Comparison of ENCODE assay signal across 29 cellular contexts in the genomic region with DNA sequence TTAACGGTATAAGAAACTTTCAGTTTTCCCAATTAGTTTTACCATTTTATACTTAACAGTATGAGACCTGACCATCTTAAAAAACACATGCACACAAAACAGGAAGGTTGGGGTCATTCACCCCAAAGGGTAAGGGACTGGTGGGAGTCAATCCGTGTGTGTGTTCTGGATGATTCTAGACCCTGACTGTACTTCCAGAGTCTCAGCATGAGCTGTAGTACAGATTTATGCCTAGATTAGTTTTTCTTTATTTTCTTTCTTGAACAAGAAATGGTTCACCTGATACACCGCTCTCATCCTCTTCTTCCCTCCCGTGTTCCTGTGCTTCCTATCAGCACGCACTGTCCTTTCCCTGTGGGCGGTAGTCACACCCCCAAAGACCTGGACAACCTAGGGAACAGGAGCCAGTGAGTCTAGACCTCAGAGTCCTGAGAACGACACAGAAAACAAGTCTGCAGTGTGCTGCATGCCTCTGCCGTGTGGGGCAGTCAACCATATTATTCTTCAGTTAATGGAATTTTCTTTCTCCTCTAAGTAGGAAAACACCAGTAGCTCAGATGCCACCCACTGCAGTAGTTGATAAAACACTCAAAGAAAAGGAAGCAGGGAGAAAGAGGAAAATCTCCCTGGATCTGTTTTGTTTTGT. TPM values are rescaled to one million over a fixed set of nuclear protein-coding genes. Genes with fewer than 3 reads are reported as not detected.
A peak's percentile ranks its signal among the peaks of the same experiment; 100 is the strongest.
DNase-seq lines count a peak whose midpoint lies in the region; ATAC-seq and TF ChIP-seq lines count a peak whose summit lies in the region.
"Had no signal": no experiment of that assay in that cellular context is flagged by ENCODE, and none has a peak within 500 bp of the region (broad histone marks: within the 10 kb centered on the region; RNA-seq: fewer than 3 reads in every experiment).

No MANE protein-coding gene starts in this region.

- H3K4me1 Mint-ChIP-seq in WTC11 (peaks cover 26% of the 10 kb centered on the region), immature natural killer cell (peaks cover 19 to 30% of the 10 kb centered on the region in 2 donors)

- H3K9me3 Mint-ChIP-seq in WTC11, result peaks cover 6% of the 10 kb centered on the region
- H3K9me3 Mint-ChIP-seq in immature natural killer cell, result no peaks in the 10 kb centered on the region

- POLR2A ChIA-PET in HEK293 (lab: Yijun Ruan, JAX), result no interaction called here
- POLR2A ChIA-PET in WTC11 (lab: Charles Lee), result no interaction called here

- H3K4me1 ChIP-seq in HEK293 (ENCODE audit: control insufficient read depth, insufficient read depth, low read length), result no peaks in the 10 kb centered on the region; the same call in 1 of the 2 replicates
- H3K4me1 ChIP-seq in osteoblast (ENCODE audit: insufficient read depth, low read length), result peaks cover 16% of the 10 kb centered on the region
- H3K4me1 ChIP-seq: body of pancreas, prostate gland, vagina had no signal

- DNase-seq in WTC11 (ENCODE audit: low spot score) (no peak), glomerular visceral epithelial cell (ENCODE audit: extremely low spot score) (peak; percentile 39), osteoblast (ENCODE audit: insufficient read length, low spot score, missing footprints) (no peak), immature natural killer cell (no peak)
- DNase-seq in activated CD4-positive, alpha-beta T cell treated with anti-CD3 and anti-CD28 coated beads for 48 hours, result no peak
- DNase-seq: activated CD4-positive, alpha-beta T cell treated with anti-CD3 and anti-CD28 coated beads, Interleukin-2, amount 50 U/mL, for 48 hours; activated CD8-positive, alpha-beta memory T cell treated with anti-CD3 and anti-CD28 coated beads, Interleukin-2, amount 50 U/mL, for 48 hours; activated naive CD8-positive, alpha-beta T cell treated with anti-CD3 and anti-CD28 coated beads, Interleukin-2, amount 10 ng/mL, durations not matched to agents 7 days and 5 days; body of pancreas; glutamatergic neuron; HCEC 1CT; Kasumi-1; left lung; NCI-H1092; NCI-H2081; NCI-H510A; SJCRH30; small intestine; stimulated activated CD4-positive, alpha-beta T cell treated with anti-CD3 and anti-CD28 coated beads, Interleukin-2, amount 100 ng/mL, for 24 hours; WERI-Rb-1 had no signal

- H2AFZ ChIP-seq in osteoblast (ENCODE audit: low read length), result peak overlapping the region; percentile 66

- no peaks in the 10 kb centered on the region for H3K79me2 ChIP-seq in osteoblast (ENCODE audit: insufficient read depth, low read length)

- H3K27me3 ChIP-seq in osteoblast (ENCODE audit: insufficient read depth, low read length), result no peaks in the 10 kb centered on the region
- H3K27me3 ChIP-seq: body of pancreas, left lung, SJCRH30, suprapubic skin, vagina had no signal

- H3K27ac Mint-ChIP-seq in WTC11 (no peak overlapping the region), immature natural killer cell (no peak overlapping the region)
- H3K27ac Mint-ChIP-seq: activated naive CD8-positive, alpha-beta T cell treated with anti-CD3 and anti-CD28 coated beads, Interleukin-2, amount 10 ng/mL, durations not matched to agents 7 days and 5 days; activated T-helper 2 cell treated with anti-CD3 and anti-CD28 coated beads, Interferon-gamma antibody, Interleukin-2, Interleukin-4, amounts not matched to agents 10 μg/mL and 5 μg/mL and 100 μg/mL, durations not matched to agents 14 hours and 24 hours and 36 hours had no signal

- H3K4me2 ChIP-seq in osteoblast (ENCODE audit: insufficient read depth, low read length), result peak overlapping the region; percentile 12

- H4K20me1 ChIP-seq in osteoblast (ENCODE audit: insufficient read depth, low read length), result no peaks in the 10 kb centered on the region

- CTCF ChIA-PET in HEK293 (lab: Yijun Ruan, JAX), result interaction anchor here (1.1 to 1.3 kb wide), 2 partner anchors 39 to 328 kb away, joined by 3 read pairs; a partner anchor contains a TSS
- CTCF ChIA-PET in WTC11 (lab: Charles Lee), result interaction anchor here (2.2 kb wide), 1 partner anchor 110 kb away, joined by 7 read pairs; no protein-coding TSS in a partner anchor

- TF ChIP-seq CTCF in HEK293 (tag by site-specific recombination; IDR thresholded peaks at IDR 0.05), result no peak
- TF ChIP-seq CTCF in WTC11 (IDR thresholded peaks at IDR 0.05), result no peak
- TF ChIP-seq CTCF in osteoblast (IDR thresholded peaks at IDR 0.05; ENCODE audit: extremely low read depth, low read depth, low read length), result peak; percentile 30

- H3K36me3 Mint-ChIP-seq in WTC11 (no peaks in the 10 kb centered on the region), immature natural killer cell (peaks cover 0 to 11% (median 0%) of the 10 kb centered on the region in 3 donors)

- no peak overlapping the region for H3K4me3 ChIP-seq in HEK293 (ENCODE audit: low read depth, low read length)
- H3K4me3 ChIP-seq in osteoblast (ENCODE audit: insufficient read depth, low read length), result no peak overlapping the region
- H3K4me3 ChIP-seq: body of pancreas, left lung, prostate gland, SJCRH30, suprapubic skin, vagina had no signal

- ATAC-seq in WTC11, result peak; percentile 10; the same call in 1 of the 2 replicates
- no peak for ATAC-seq in GM18907 (IDR thresholded peaks at IDR 0.05; ENCODE audit: unreplicated experiment)
- ATAC-seq in HG02981 (IDR thresholded peaks at IDR 0.05; ENCODE audit: unreplicated experiment), result no peak
- ATAC-seq: body of pancreas; left lung; stimulated activated effector memory CD8-positive, alpha-beta T cell treated with anti-CD3 and anti-CD28 coated beads, Interleukin-12 subunit alpha, Interleukin-12 subunit beta, amount 100 ng/mL, for 72 hours had no signal

- H3K36me3 ChIP-seq in HEK293 (ENCODE audit: control insufficient read depth in 2 of 2, insufficient read depth in 1 of 2, low read length in 2 of 2) (no peaks in the 10 kb centered on the region), osteoblast (ENCODE audit: insufficient read depth, low read length) (no peaks in the 10 kb centered on the region)
- H3K36me3 ChIP-seq: left lung, prostate gland, SJCRH30, suprapubic skin, vagina, WERI-Rb-1 had no signal

- no peak overlapping the region for H3K4me3 Mint-ChIP-seq in WTC11
- H3K4me3 Mint-ChIP-seq in immature natural killer cell, result no peak overlapping the region
- H3K4me3 Mint-ChIP-seq: activated naive CD8-positive, alpha-beta T cell treated with anti-CD3 and anti-CD28 coated beads, Interleukin-2, amount 10 ng/mL, durations not matched to agents 7 days and 5 days; stimulated activated effector memory CD8-positive, alpha-beta T cell treated with anti-CD3 and anti-CD28 coated beads, Interleukin-12 subunit alpha, Interleukin-12 subunit beta, amount 100 ng/mL, for 72 hours had no signal

- H3K9me3 ChIP-seq in HEK293 (ENCODE audit: control insufficient read depth, insufficient read depth, low read depth, low read length) (no peaks in the 10 kb centered on the region), osteoblast (ENCODE audit: low read depth, low read length) (no peaks in the 10 kb centered on the region)
- H3K9me3 ChIP-seq: body of pancreas, left lung, prostate gland, SJCRH30, suprapubic skin, vagina had no signal

- H3K27ac ChIP-seq in HEK293 (ENCODE audit: extremely low read depth, low read depth, low read length) (no peak overlapping the region), osteoblast (ENCODE audit: low read depth, low read length) (no peak overlapping the region)
- H3K27ac ChIP-seq: body of pancreas, C4-2B, left lung, prostate gland, SJCRH30, vagina, WERI-Rb-1 had no signal

- H3K27me3 Mint-ChIP-seq in WTC11 (ENCODE audit: low read depth), result no peaks in the 10 kb centered on the region
- peaks cover 3 to 4% (median 3%) of the 10 kb centered on the region in 3 donors for H3K27me3 Mint-ChIP-seq in immature natural killer cell (ENCODE audit: low read depth in 3 of 3)
- H3K27me3 Mint-ChIP-seq: activated naive CD8-positive, alpha-beta T cell treated with anti-CD3 and anti-CD28 coated beads, Interleukin-2, amount 10 ng/mL, durations not matched to agents 7 days and 5 days had no signal

TF ChIP-seq in HEK293, 187 proteins besides CTCF, POLR2A, EP300 and RAD21:
- TF ChIP-seq TRIM28 (IDR thresholded peaks at IDR 0.05; ENCODE audit: borderline replicate concordance, low read length), result 0 out of 2 replicates have a peak, but pooled peaks have one; percentile 15
- TF ChIP-seq, protein P1, sequence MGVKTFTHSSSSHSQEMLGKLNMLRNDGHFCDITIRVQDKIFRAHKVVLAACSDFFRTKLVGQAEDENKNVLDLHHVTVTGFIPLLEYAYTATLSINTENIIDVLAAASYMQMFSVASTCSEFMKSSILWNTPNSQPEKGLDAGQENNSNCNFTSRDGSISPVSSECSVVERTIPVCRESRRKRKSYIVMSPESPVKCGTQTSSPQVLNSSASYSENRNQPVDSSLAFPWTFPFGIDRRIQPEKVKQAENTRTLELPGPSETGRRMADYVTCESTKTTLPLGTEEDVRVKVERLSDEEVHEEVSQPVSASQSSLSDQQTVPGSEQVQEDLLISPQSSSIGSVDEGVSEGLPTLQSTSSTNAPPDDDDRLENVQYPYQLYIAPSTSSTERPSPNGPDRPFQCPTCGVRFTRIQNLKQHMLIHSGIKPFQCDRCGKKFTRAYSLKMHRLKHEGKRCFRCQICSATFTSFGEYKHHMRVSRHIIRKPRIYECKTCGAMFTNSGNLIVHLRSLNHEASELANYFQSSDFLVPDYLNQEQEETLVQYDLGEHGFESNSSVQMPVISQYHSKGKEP (tag by site-specific recombination; IDR thresholded peaks at IDR 0.05), result no peak

TF ChIP-seq in WTC11, 78 proteins besides CTCF, POLR2A, EP300 and RAD21:
- TF ChIP-seq HMGA2 (CRISPR knock-in tag; IDR thresholded peaks at IDR 0.05), result no peak

RNA-seq across cellular contexts. Expression of a gene that starts 38.9 kb away (rescaled TPM):
- total RNA-seq in WTC11 (2021), result 109 to 133 TPM (median 111 TPM) in 3 replicates
- 19.2 and 25.9 TPM in 2 replicates for total RNA-seq in osteoblast
- polyA plus RNA-seq in immature natural killer cell, result 100 to 1,000 TPM; 194 to 275 (median 239) TPM

RNA-seq across cellular contexts. Expression of a gene that starts 38.9 kb away (rescaled TPM):
- 14.8 to 18.0 TPM (median 17.8 TPM) in 3 replicates for total RNA-seq in WTC11 (2021)
- 38.4 and 44.2 TPM in 2 replicates for total RNA-seq in osteoblast
- polyA plus RNA-seq in immature natural killer cell, result 1 to 10 TPM in 2 of 3 donors, under 1 TPM in 1; 0.81 to 2.8 (median 1.9) TPM
